8 cellular contexts compared by ENCODE assay signal in genomic region chr4:165259776-165260175, GRCh38. TPM values are rescaled to one million over a fixed set of nuclear protein-coding genes. Genes with fewer than 3 reads are reported as not detected.
DNase-seq lines count a peak whose midpoint lies in the region; ATAC-seq, FAIRE-seq and TF ChIP-seq lines count a peak whose summit lies in the region.
"Not testable (repeated sequence)": the region's sequence is repeated elsewhere in the genome, so short reads cannot be mapped to it uniquely, and the experiment has no call there.

No MANE protein-coding gene starts in this region.

- not testable (repeated sequence) for H3K4me3 ChIP-seq in BLaER1 treated with 17β-estradiol and CSF1 and Interleukin-3, amounts not matched to agents 10 nM and 100 nM; OCI-LY7 (ENCODE audit: low read depth, low read length, poor library complexity, severe bottlenecking); GM12878

- not testable (repeated sequence) for ATAC-seq in activated CD4-positive, alpha-beta T cell treated with anti-CD3 and anti-CD28 coated beads for 36 hours; activated T-helper 17 cell treated with anti-CD3 and anti-CD28 coated beads, Interleukin-2, amount 50 U/mL, for 72 hours (replicated peaks); GM12878

- TF ChIP-seq EP300 in GM12878 (IDR thresholded peaks at IDR 0.05; ENCODE audit: borderline replicate concordance in 1 of 2, control insufficient read depth in 1 of 2, low read depth in 2 of 2, low read length in 2 of 2): not testable (repeated sequence)

- POLR2A ChIA-PET in OCI-LY7 (lab: Charles Lee): interaction anchor here (0.6 kb wide), 1 partner anchor 34 kb away, joined by 3 read pairs; no protein-coding TSS in a partner anchor
- POLR2A ChIA-PET in activated CD4-positive, alpha-beta T cell treated with anti-CD3 and anti-CD28 coated beads for 36 hours (lab: Charles Lee); GM12878 (lab: Charles Lee): not testable (repeated sequence)

- not testable (repeated sequence) for BruUV-seq in OCI-LY7 (replicated peaks; lab: Mats Ljungman, UMichigan); GM12878 (replicated peaks; lab: Mats Ljungman, UMichigan)

- TF ChIP-seq POLR2A in GM12891 (IDR thresholded peaks at IDR 0.05; ENCODE audit: low read depth, low read length); GM12878 (IDR thresholded peaks at IDR 0.05; ENCODE audit: low read depth, low read length): not testable (repeated sequence)

- not testable (repeated sequence) for H3K4me3 Mint-ChIP-seq in activated CD4-positive, alpha-beta T cell treated with anti-CD3 and anti-CD28 coated beads for 36 hours
- H3K4me3 Mint-ChIP-seq in activated T-helper 17 cell treated with anti-CD3 and anti-CD28 coated beads, Interleukin-2, amount 50 U/mL, for 72 hours: peak overlapping the region; percentile 19

- intact Hi-C loops in OCI-LY7 (cut with micrococcal nuclease; ENCODE audit: unreplicated experiment): loop anchor here (5.0 kb wide), 1 partner anchor 52 kb away; the partner anchor contains the start of gene KLHL2
- intact Hi-C loops in activated CD4-positive, alpha-beta T cell treated with anti-CD3 and anti-CD28 coated beads for 36 hours (cut with DNase I, micrococcal nuclease): loop anchor here (5.0 to 10.0 kb wide), 3 partner anchors 38 to 55 kb away; partner anchors contain the start of gene KLHL2 (in 2 of the 2)
- intact Hi-C loops in GM12878 (cut with micrococcal nuclease; ENCODE audit: unreplicated experiment): not testable (repeated sequence)

- H3K27me3 ChIP-seq in BLaER1 treated with 17β-estradiol and CSF1 and Interleukin-3, amounts not matched to agents 10 nM and 100 nM; GM12878 (replicated peaks in 1 of 2; ENCODE audit: control insufficient read depth in 2 of 2, insufficient read depth in 2 of 2, low read length in 1 of 2): not testable (repeated sequence)

- H3K4me2 ChIP-seq in BLaER1 treated with 17β-estradiol and CSF1 and Interleukin-3, amounts not matched to agents 10 nM and 100 nM: peak overlapping the region; percentile 53 to 96 (median 83); a peak in 21 of 22 replicates
- peak overlapping the region; percentile 41 for H3K4me2 ChIP-seq in OCI-LY7 (ENCODE audit: low read length)
- not testable (repeated sequence) for H3K4me2 ChIP-seq in GM12878 (ENCODE audit: control insufficient read depth, insufficient read depth)

- FAIRE-seq in GM12891 (lab: Jason Lieb, UNC): peak; percentile 68
- FAIRE-seq in GM12878 (lab: Jason Lieb, UNC): not testable (repeated sequence)

- not testable (repeated sequence) for H3K9me2 ChIP-seq in OCI-LY7 (ENCODE audit: insufficient read depth, low read length)

- RAD21 ChIA-PET in GM12878 (lab: Charles Lee; ENCODE audit: unreplicated experiment): not testable (repeated sequence)

- TF ChIP-seq CTCF in OCI-LY7 (conservative IDR thresholded peaks at IDR 0.05; ENCODE audit: low read length); GM12878 (IDR thresholded peaks at IDR 0.05 in 2 of 3, conservative IDR thresholded peaks at IDR 0.05 in 1 of 3; ENCODE audit: control insufficient read depth in 2 of 3, extremely low read depth in 1 of 3, insufficient read depth in 1 of 3, low read depth in 3 of 3, low read length in 3 of 3): not testable (repeated sequence)

- not testable (repeated sequence) for H2AFZ ChIP-seq in OCI-LY7 (ENCODE audit: low read length); GM12878 (ENCODE audit: control insufficient read depth, low read depth, low read length)

- peaks cover 46% of the 10 kb centered on the region for H3K4me1 Mint-ChIP-seq in activated CD4-positive, alpha-beta T cell treated with anti-CD3 and anti-CD28 coated beads for 36 hours
- peaks cover 22% of the 10 kb centered on the region for H3K4me1 Mint-ChIP-seq in activated T-helper 17 cell treated with anti-CD3 and anti-CD28 coated beads, Interleukin-2, amount 50 U/mL, for 72 hours

- peak overlapping the region; percentile 1 for H3K27ac Mint-ChIP-seq in activated CD4-positive, alpha-beta T cell treated with anti-CD3 and anti-CD28 coated beads for 36 hours
- H3K27ac Mint-ChIP-seq in activated T-helper 17 cell treated with anti-CD3 and anti-CD28 coated beads, Interleukin-2, amount 50 U/mL, for 72 hours: not testable (repeated sequence)

- peaks cover 10 to 35% (median 15%) of the 10 kb centered on the region in 11 experiments; a peak in 19 of 22 replicates for H3K36me3 ChIP-seq in BLaER1 treated with 17β-estradiol and CSF1 and Interleukin-3, amounts not matched to agents 10 nM and 100 nM
- not testable (repeated sequence) for H3K36me3 ChIP-seq in OCI-LY7 (ENCODE audit: insufficient read depth, low read length); GM12878 (ENCODE audit: control insufficient read depth in 2 of 2, insufficient read depth in 2 of 2, low read length in 1 of 2)

- not testable (repeated sequence) for TF ChIP-seq RAD21 in GM12878 (IDR thresholded peaks at IDR 0.05; ENCODE audit: insufficient read depth, low read depth, low read length)

- peak overlapping the region in 10 of 11 experiments; percentile 24 to 99 (median 94); a peak in 19 of 22 replicates for H3K27ac ChIP-seq in BLaER1 treated with 17β-estradiol and CSF1 and Interleukin-3, amounts not matched to agents 10 nM and 100 nM
- peak overlapping the region; percentile 60 for H3K27ac ChIP-seq in OCI-LY7 (ENCODE audit: low read depth, low read length, poor library complexity, severe bottlenecking)
- H3K27ac ChIP-seq in GM12878 (ENCODE audit: control insufficient read depth, insufficient read depth): not testable (repeated sequence)

- not testable (repeated sequence) for H3K9me3 Mint-ChIP-seq in activated CD4-positive, alpha-beta T cell treated with anti-CD3 and anti-CD28 coated beads for 36 hours (ENCODE audit: low read depth); activated T-helper 17 cell treated with anti-CD3 and anti-CD28 coated beads, Interleukin-2, amount 50 U/mL, for 72 hours

- DNase-seq in GM12891 (ENCODE audit: insufficient read length, low spot score); activated CD4-positive, alpha-beta T cell treated with anti-CD3 and anti-CD28 coated beads for 36 hours; GM12878 (ENCODE audit: low read depth, low spot score): not testable (repeated sequence)
- peak; percentile 85 for DNase-seq in LHCN-M2 (ENCODE audit: low read depth)
- peak; percentile 53 for DNase-seq in OCI-LY7 (ENCODE audit: low spot score)
- peak; percentile 49 for DNase-seq in myocyte (ENCODE audit: low read depth)

- H3K4me1 ChIP-seq in BLaER1 treated with 17β-estradiol and CSF1 and Interleukin-3, amounts not matched to agents 10 nM and 100 nM: peaks cover 68 to 79% (median 74%) of the 10 kb centered on the region in 10 experiments
- peaks cover 54% of the 10 kb centered on the region for H3K4me1 ChIP-seq in OCI-LY7 (ENCODE audit: insufficient read depth, low read length, poor library complexity, severe bottlenecking)
- not testable (repeated sequence) for H3K4me1 ChIP-seq in GM12878 (ENCODE audit: control insufficient read depth, insufficient read depth, low read length)

- H3K36me3 Mint-ChIP-seq in activated CD4-positive, alpha-beta T cell treated with anti-CD3 and anti-CD28 coated beads for 36 hours (ENCODE audit: low read depth): not testable (repeated sequence)
- H3K36me3 Mint-ChIP-seq in activated T-helper 17 cell treated with anti-CD3 and anti-CD28 coated beads, Interleukin-2, amount 50 U/mL, for 72 hours (ENCODE audit: low read depth): peaks cover 20% of the 10 kb centered on the region

- SMC1A ChIA-PET in GM12878 (lab: Charles Lee; ENCODE audit: uncharacterized antibody, unreplicated experiment): interaction anchor here (0.9 kb wide), 1 partner anchor 50 kb away, joined by 3 read pairs; no protein-coding TSS in a partner anchor

- H3K9ac ChIP-seq in BLaER1 treated with 17β-estradiol and CSF1 and Interleukin-3, amounts not matched to agents 10 nM and 100 nM: peak overlapping the region in 7 of 11 experiments; percentile 17 to 66 (median 42); a peak in 11 of 22 replicates
- H3K9ac ChIP-seq in GM12878 (ENCODE audit: control insufficient read depth, insufficient read depth, low read length): not testable (repeated sequence)

- H3K9me3 ChIP-seq in BLaER1 treated with 17β-estradiol and CSF1 and Interleukin-3, amounts not matched to agents 10 nM and 100 nM (replicated peaks in 1 of 11); OCI-LY7 (ENCODE audit: low read length); GM12878 (replicated peaks; ENCODE audit: control insufficient read depth, insufficient read depth, low read length): not testable (repeated sequence)

- not testable (repeated sequence) for H3K79me2 ChIP-seq in OCI-LY7 (ENCODE audit: insufficient read depth, low read depth, low read length); GM12878 (ENCODE audit: control insufficient read depth, insufficient read depth, low read length)

- in situ Hi-C loops in GM12878 (cut with MboI): not testable (repeated sequence)

- H4K20me1 ChIP-seq in BLaER1 treated with 17β-estradiol and CSF1 and Interleukin-3, amounts not matched to agents 10 nM and 100 nM; OCI-LY7 (ENCODE audit: insufficient read depth, low read length); GM12878 (ENCODE audit: control insufficient read depth, insufficient read depth): not testable (repeated sequence)

- CTCF ChIA-PET in OCI-LY7 (lab: Charles Lee; ENCODE audit: unreplicated experiment); GM12878 (lab: Yijun Ruan, JAX): not testable (repeated sequence)
- CTCF ChIA-PET in activated CD4-positive, alpha-beta T cell treated with anti-CD3 and anti-CD28 coated beads for 36 hours (lab: Charles Lee): interaction anchor here (0.6 kb wide), 1 partner anchor 127 kb away, joined by 3 read pairs; no protein-coding TSS in a partner anchor

- WGBS in GM12878 (ENCODE audit: insufficient coverage, insufficient replicate concordance, low lambda C conversion rate, missing lambda C conversion rate): 19% methylated on average over 4 of the region's 4 CpGs

- not testable (repeated sequence) for H3K27me3 Mint-ChIP-seq in activated CD4-positive, alpha-beta T cell treated with anti-CD3 and anti-CD28 coated beads for 36 hours; activated T-helper 17 cell treated with anti-CD3 and anti-CD28 coated beads, Interleukin-2, amount 50 U/mL, for 72 hours

RNA-seq across cellular contexts. Expression of gene KLHL2, which starts 52.4 kb away (rescaled TPM):
- 8.5 TPM for polyA plus RNA-seq in GM12891 (2012; ENCODE audit: low read depth, missing spikeins)
- 22.2 and 25.6 TPM in 2 replicates for total RNA-seq in LHCN-M2 (2014; rRNA removed)
- 5.3 TPM for polyA plus RNA-seq in LHCN-M2 (2012)
- 21.9 and 27.9 TPM in 2 replicates for total RNA-seq in OCI-LY7 (2014; rRNA removed; shearing (Covaris generic))
- total RNA-seq in OCI-LY7 (2022): 33.8 and 39.6 TPM in 2 replicates
- total RNA-seq in activated CD4-positive, alpha-beta T cell treated with anti-CD3 and anti-CD28 coated beads for 36 hours: 10 to 100 TPM; 20.9 to 22.1 TPM
- 10 to 100 TPM; 25.4 to 27.3 TPM for total RNA-seq in activated T-helper 17 cell treated with anti-CD3 and anti-CD28 coated beads, Interleukin-2, amount 50 U/mL, for 72 hours
- total RNA-seq in GM12878 (2013; cell fraction: nucleolus; rRNA removed): 30.2 and 36.1 TPM in 2 replicates
- total RNA-seq in GM12878 (2014; rRNA removed): 12.8 and 15.4 TPM in 2 replicates
- total RNA-seq in GM12878 (2014; rRNA removed; fragmentation: Illumina TruSeq; extraction: Trizol): 14.6 and 15.8 TPM in 2 replicates
- 15.6 and 18.9 TPM in 2 replicates for total RNA-seq in GM12878 (2021)
- polyA plus RNA-seq in GM12878 (2011; ENCODE audit: low read depth): 8.8 TPM
- polyA plus RNA-seq in GM12878 (2011; rRNA removed): 22.8 and 31.2 TPM in 2 replicates
- 8.3 and 9.6 TPM in 2 replicates for polyA plus RNA-seq in GM12878 (2011; cell fraction: cytosol; rRNA removed)
- 14.6 and 18.6 TPM in 2 replicates for polyA plus RNA-seq in GM12878 (2011; cell fraction: nucleus; rRNA removed)
- polyA plus RNA-seq in GM12878 (2012): 9.3 and 13.2 TPM in 2 replicates
- polyA plus RNA-seq in GM12878 (2014; fragmentation: Illumina TruSeq; extraction: Trizol): 12.9 and 19.2 TPM in 2 replicates
- 1 to 10 TPM; 8.6 TPM for polyA plus RNA-seq in GM12878 (2014; fragmentation: Nextera tagmentation; extraction: Ambion mirVana)
- polyA plus RNA-seq in GM12878 (2014; rRNA removed): 12.4 and 17.5 TPM in 2 replicates
- polyA plus RNA-seq in GM12878 (2016; fragmentation: Nextera tagmentation; extraction: Ambion mirVana): 10 to 100 TPM in 1 of 2 experiments, 1 to 10 TPM in 1; 4.8 to 12.0 TPM
- polyA minus RNA-seq in GM12878 (2011; rRNA and poly(A)+ RNA removed): 11.7 and 19.6 TPM in 2 replicates
- 4.6 and 8.0 TPM in 2 replicates for polyA minus RNA-seq in GM12878 (2011; cell fraction: cytosol; rRNA and poly(A)+ RNA removed)
- 8.0 and 11.8 TPM in 2 replicates for polyA minus RNA-seq in GM12878 (2011; cell fraction: nucleus; rRNA and poly(A)+ RNA removed)
- total RNA-seq in myocyte: 31.4 and 33.2 TPM in 2 replicates
- 17.2 TPM for polyA plus RNA-seq in myocyte (2012)
